In the genomic region with DNA sequence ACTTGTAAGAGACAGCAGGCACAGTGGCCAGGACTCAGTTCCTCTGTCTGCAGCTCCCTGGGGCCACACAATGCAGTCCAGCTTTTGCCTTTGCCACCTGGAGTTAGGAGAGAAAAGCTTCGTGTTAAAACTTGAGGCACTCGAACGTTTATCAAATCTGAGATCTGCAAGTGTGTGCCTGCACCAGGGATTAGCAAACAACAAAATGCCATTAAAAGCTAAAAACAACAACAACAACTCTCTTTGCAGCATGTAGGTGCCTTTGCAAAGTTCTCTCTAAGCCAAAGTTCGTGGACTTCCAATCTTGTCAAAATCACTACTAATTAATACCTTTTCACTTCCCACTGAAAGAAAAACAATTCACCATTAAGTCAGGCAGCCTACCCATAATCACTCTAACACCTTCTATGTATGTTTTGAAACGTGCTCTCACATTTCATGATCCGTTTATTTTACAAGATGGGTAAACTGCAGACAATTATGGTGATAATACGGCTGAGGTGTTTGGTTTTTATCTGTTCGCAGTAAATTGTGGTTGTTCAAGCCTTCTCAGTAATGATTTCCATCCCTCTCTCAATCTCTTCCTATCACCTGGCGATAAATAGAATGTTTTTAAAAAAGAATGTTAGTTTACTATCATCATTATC, we compare ENCODE assay signal across 1 cellular context.
TF ChIP-seq lines count a peak whose summit lies in the region.

No MANE protein-coding gene starts in this region.

TF ChIP-seq in SK-N-SH treated with all-trans-retinoic acid at 6 μM for 48 hours, 23 proteins besides CTCF, POLR2A, EP300 and RAD21 (continued from another document):
- TF ChIP-seq, protein P1, sequence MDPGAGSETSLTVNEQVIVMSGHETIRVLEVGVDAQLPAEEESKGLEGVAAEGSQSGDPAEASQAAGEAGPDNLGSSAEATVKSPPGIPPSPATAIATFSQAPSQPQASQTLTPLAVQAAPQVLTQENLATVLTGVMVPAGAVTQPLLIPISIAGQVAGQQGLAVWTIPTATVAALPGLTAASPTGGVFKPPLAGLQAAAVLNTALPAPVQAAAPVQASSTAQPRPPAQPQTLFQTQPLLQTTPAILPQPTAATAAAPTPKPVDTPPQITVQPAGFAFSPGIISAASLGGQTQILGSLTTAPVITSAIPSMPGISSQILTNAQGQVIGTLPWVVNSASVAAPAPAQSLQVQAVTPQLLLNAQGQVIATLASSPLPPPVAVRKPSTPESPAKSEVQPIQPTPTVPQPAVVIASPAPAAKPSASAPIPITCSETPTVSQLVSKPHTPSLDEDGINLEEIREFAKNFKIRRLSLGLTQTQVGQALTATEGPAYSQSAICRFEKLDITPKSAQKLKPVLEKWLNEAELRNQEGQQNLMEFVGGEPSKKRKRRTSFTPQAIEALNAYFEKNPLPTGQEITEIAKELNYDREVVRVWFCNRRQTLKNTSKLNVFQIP (CRISPR knock-in tag; IDR thresholded peaks at IDR 0.05; ENCODE audit: borderline replicate concordance, low read depth), result no peak
- TF ChIP-seq ISL1 (CRISPR knock-in tag; IDR thresholded peaks at IDR 0.05) (no peak), SNAI2 (CRISPR knock-in tag; IDR thresholded peaks at IDR 0.05) (no peak), ZC3H10 (CRISPR knock-in tag; IDR thresholded peaks at IDR 0.05) (no peak), TCF4 (CRISPR knock-in tag; IDR thresholded peaks at IDR 0.05; ENCODE audit: borderline replicate concordance) (no peak), GLIS3 (CRISPR knock-in tag; IDR thresholded peaks at IDR 0.05) (no peak), RARB (CRISPR knock-in tag; IDR thresholded peaks at IDR 0.05) (no peak), ZFP30 (CRISPR knock-in tag; IDR thresholded peaks at IDR 0.05) (no peak), ZNF8 (CRISPR knock-in tag; IDR thresholded peaks at IDR 0.05) (no peak)
TF ChIP-seq in SK-N-SH treated with all-trans-retinoic acid at 6 μM for 48 hours: peak in this region for 0.
